8 cellular contexts compared by ENCODE assay signal in genomic region chr16:21363550-21364223, GRCh38.
DNase-seq lines count a peak whose midpoint lies in the region; ATAC-seq, FAIRE-seq and TF ChIP-seq lines count a peak whose summit lies in the region.
"Not testable (repeated sequence)": the region's sequence is repeated elsewhere in the genome, so short reads cannot be mapped to it uniquely, and the experiment has no call there.

No MANE protein-coding gene starts in this region.

- FAIRE-seq in H54 (lab: Jason Lieb, UNC): peak; percentile 33

- ATAC-seq in lung (ENCODE audit: insufficient read depth, low FRiP score): peak; percentile 38

- not testable (repeated sequence) for TF ChIP-seq CTCF in esophagus squamous epithelium (IDR thresholded peaks at IDR 0.05); lung (IDR thresholded peaks at IDR 0.05; ENCODE audit: control extremely low read depth, extremely low read depth); suprapubic skin (IDR thresholded peaks at IDR 0.05)

- H3K27ac ChIP-seq in esophagus squamous epithelium (peak overlapping the region in 3 of 4 donors; percentile 73 to 86 (median 82)), suprapubic skin (peak overlapping the region; percentile 60)
- H3K27ac ChIP-seq in lung (ENCODE audit: low read depth in 1 of 2, low read length in 1 of 2): not testable (repeated sequence)

- intact Hi-C loops in esophagus squamous epithelium (cut with DNase I): not testable (repeated sequence)

- WGBS in esophagus squamous epithelium, 2 donors: 27 to 61% methylated on average over 9 of the region's 10 CpGs
- WGBS in lung, 2 donors: 82 to 87% methylated on average over 10 of the region's 10 CpGs
- 77% methylated on average over 10 of the region's 10 CpGs for WGBS in suprapubic skin

- peak; percentile 81 for DNase-seq in CD1c-positive myeloid dendritic cell (ENCODE audit: extremely low spot score)
- DNase-seq in H54 (ENCODE audit: insufficient read length, low spot score); esophagus squamous epithelium (lab: John Stamatoyannopoulos, UW); lung (ENCODE audit: low spot score); suprapubic skin (ENCODE audit: low spot score in 2 of 2): not testable (repeated sequence)
- DNase-seq in M059J (ENCODE audit: low read depth): peak; percentile 90
- peak; percentile 71 for DNase-seq in RKO (ENCODE audit: low spot score)
- peak; percentile 46 for DNase-seq in amniotic epithelial cell (ENCODE audit: low read depth)

- peaks cover 0 to 30% (median 0%) of the 10 kb centered on the region in 3 donors for H3K4me1 ChIP-seq in esophagus squamous epithelium
- not testable (repeated sequence) for H3K4me1 ChIP-seq in lung (ENCODE audit: control insufficient read depth in 2 of 2, insufficient read depth in 2 of 2, low read length in 2 of 2); suprapubic skin

- not testable (repeated sequence) for TF ChIP-seq POLR2A in H54 (IDR thresholded peaks at IDR 0.05; ENCODE audit: low read depth, low read length); esophagus squamous epithelium (IDR thresholded peaks at IDR 0.05); suprapubic skin (IDR thresholded peaks at IDR 0.05)

- not testable (repeated sequence) for H3K4me3 ChIP-seq in esophagus squamous epithelium, lung, suprapubic skin

- not testable (repeated sequence) for H3K36me3 ChIP-seq in esophagus squamous epithelium; lung (ENCODE audit: control insufficient read depth in 2 of 2, insufficient read depth in 2 of 2, low read length in 2 of 2); suprapubic skin

- TF ChIP-seq EP300 in suprapubic skin (IDR thresholded peaks at IDR 0.05): not testable (repeated sequence)

- H3K9me3 ChIP-seq in esophagus squamous epithelium; lung (ENCODE audit: control insufficient read depth in 2 of 2, insufficient read depth in 1 of 2, low read length in 1 of 2); suprapubic skin: not testable (repeated sequence)

- not testable (repeated sequence) for H3K27me3 ChIP-seq in esophagus squamous epithelium; lung (ENCODE audit: control insufficient read depth, insufficient read depth); suprapubic skin
